ENCODE assay signal across 8 cellular contexts in the genomic region with DNA sequence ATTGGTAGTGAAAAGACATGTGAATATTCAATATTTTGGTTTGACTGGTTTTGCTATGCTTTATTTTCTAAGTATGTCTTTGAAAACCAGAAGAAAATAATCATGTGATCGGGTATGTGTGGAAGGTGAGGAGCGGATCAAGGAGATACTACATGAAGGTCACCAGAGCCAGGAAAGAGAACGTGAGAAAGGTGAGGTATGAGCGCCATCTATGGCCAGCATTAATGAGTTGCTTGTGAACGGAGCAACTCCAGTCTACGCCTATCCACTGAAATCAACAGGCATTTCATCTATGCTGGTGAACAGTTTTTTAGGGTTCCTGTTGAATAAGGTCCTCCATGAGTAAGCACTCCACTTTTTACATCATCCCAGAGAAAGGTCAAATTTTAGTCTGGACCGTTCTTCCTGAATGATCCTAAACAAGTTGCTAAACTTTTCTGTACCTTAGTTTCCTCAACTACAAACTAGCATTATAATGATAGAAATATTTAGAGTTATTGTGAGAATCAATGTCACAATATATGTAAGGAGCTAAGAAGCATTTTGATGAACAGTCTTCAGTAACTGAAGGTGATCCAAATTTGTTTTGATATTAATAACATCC.
DNase-seq lines count a peak whose midpoint lies in the region; TF ChIP-seq lines count a peak whose summit lies in the region.

No MANE protein-coding gene starts in this region.

- H3K4me1 ChIP-seq in effector memory CD4-positive, alpha-beta T cell (ENCODE audit: control insufficient read depth, insufficient read depth, low read length, poor library complexity, severe bottlenecking) = no peaks in the 10 kb centered on the region

- H3K4me3 Mint-ChIP-seq in HFFc6 (no peak overlapping the region), glutamatergic neuron (ENCODE audit: unreplicated experiment) (no peak overlapping the region)

- no peak overlapping the region for H3K27ac ChIP-seq in SK-N-MC
- no peak overlapping the region for H3K27ac ChIP-seq in effector memory CD4-positive, alpha-beta T cell (ENCODE audit: insufficient read depth, low read length, poor library complexity, severe bottlenecking)

- TF ChIP-seq CTCF in GM13977 (IDR thresholded peaks at IDR 0.05; ENCODE audit: extremely low read depth, insufficient read depth, missing control alignments) (peak; percentile 79), HFFc6 (IDR thresholded peaks at IDR 0.05) (peak; percentile 22; the same call in 1 of the 2 replicates), glutamatergic neuron (IDR thresholded peaks at IDR 0.05; ENCODE audit: partially characterized antibody, unreplicated experiment) (peak; percentile 63)

- H3K27ac Mint-ChIP-seq in HFFc6 (no peak overlapping the region), glutamatergic neuron (ENCODE audit: unreplicated experiment) (no peak overlapping the region)

- H3K36me3 Mint-ChIP-seq in HFFc6 (ENCODE audit: low read depth) (no peaks in the 10 kb centered on the region), glutamatergic neuron (ENCODE audit: unreplicated experiment) (no peaks in the 10 kb centered on the region)

- H3K9ac ChIP-seq in SK-N-MC (ENCODE audit: insufficient read length) = no peak overlapping the region

- in situ Hi-C loops in GM13977 (cut with MboI; ENCODE audit: low pct_unique_long_range_greater_than_20kb, low sequenced_read_pairs, unreplicated experiment) = no loop called here

- no peaks in the 10 kb centered on the region for H3K27me3 ChIP-seq in effector memory CD4-positive, alpha-beta T cell (replicated peaks; ENCODE audit: control insufficient read depth, insufficient read depth, low read length, poor library complexity, severe bottlenecking)

- H3K4me3 ChIP-seq in SK-N-MC (no peak overlapping the region), skeletal muscle cell (ENCODE audit: low read depth, low read length) (no peak overlapping the region)
- no peak overlapping the region for H3K4me3 ChIP-seq in effector memory CD4-positive, alpha-beta T cell (ENCODE audit: insufficient read depth, low read depth, low read length, poor library complexity, severe bottlenecking)

- no peaks in the 10 kb centered on the region for H3K27me3 Mint-ChIP-seq in HFFc6 (ENCODE audit: insufficient read depth)
- no peaks in the 10 kb centered on the region for H3K27me3 Mint-ChIP-seq in glutamatergic neuron (ENCODE audit: unreplicated experiment)

- H3K36me3 ChIP-seq in SK-N-MC (ENCODE audit: insufficient read depth, low read length) = no peaks in the 10 kb centered on the region
- no peaks in the 10 kb centered on the region for H3K36me3 ChIP-seq in effector memory CD4-positive, alpha-beta T cell (ENCODE audit: control insufficient read depth, insufficient read depth, low read length)

- no peaks in the 10 kb centered on the region for H3K9me3 ChIP-seq in SK-N-MC (ENCODE audit: low read depth, low read length)
- H3K9me3 ChIP-seq in effector memory CD4-positive, alpha-beta T cell (ENCODE audit: control insufficient read depth, low read length) = no peaks in the 10 kb centered on the region

- DNase-seq in GM13977 (ENCODE audit: low spot score) (peak; percentile 16), HFFc6 (no peak), NAMALWA (ENCODE audit: low spot score) (peak; percentile 54), SK-N-MC (ENCODE audit: low read depth, low spot score) (peak; percentile 59), glutamatergic neuron (peak; percentile 64), skeletal muscle cell (ENCODE audit: low read depth) (peak; percentile 12), AG08395 (ENCODE audit: low spot score) (no peak)
- no peak for DNase-seq in effector memory CD4-positive, alpha-beta T cell

- H3K9me3 Mint-ChIP-seq in HFFc6 = peaks cover 10% of the 10 kb centered on the region; the same call in 1 of the 2 replicates
- H3K9me3 Mint-ChIP-seq in glutamatergic neuron (ENCODE audit: unreplicated experiment) = no peaks in the 10 kb centered on the region

- H3K4me1 Mint-ChIP-seq in HFFc6 (ENCODE audit: low read depth) (no peaks in the 10 kb centered on the region), glutamatergic neuron (ENCODE audit: low read depth, unreplicated experiment) (peaks cover 10% of the 10 kb centered on the region)

Comparison
In these comparisons a context has a peak if more than half of its experiments do, and no peak if none do; other contexts are left out.
1. DNase-seq: peak in GM13977 (single experiment), NAMALWA (single experiment), SK-N-MC (single experiment), glutamatergic neuron (single experiment) and skeletal muscle cell (single experiment); none in HFFc6 (single experiment), AG08395 (single experiment) and effector memory CD4-positive, alpha-beta T cell (0 of 3).
2. CTCF ChIP-seq: peak in every context shown above with its lines; median percentile 79 in GM13977; 63 in glutamatergic neuron; 22 in HFFc6.